1 cellular context compared by ENCODE assay signal in genomic region chr20:1688886-1689538, GRCh38.
TF ChIP-seq lines count a peak whose summit lies in the region.

No MANE protein-coding gene starts in this region.

TF ChIP-seq in GM23338, 12 proteins besides CTCF, POLR2A, EP300 and RAD21:
- TF ChIP-seq NANOG (IDR thresholded peaks at IDR 0.05; ENCODE audit: borderline replicate concordance) (no peak), ZNF462 (CRISPR knock-in tag; IDR thresholded peaks at IDR 0.05) (no peak), STAT1 (IDR thresholded peaks at IDR 0.05; ENCODE audit: unreplicated experiment) (no peak), EZH2 (IDR thresholded peaks at IDR 0.05; ENCODE audit: low read depth, unreplicated experiment) (no peak), CREB1 (CRISPR knock-in tag; IDR thresholded peaks at IDR 0.05; ENCODE audit: low read depth) (no peak), REST (IDR thresholded peaks at IDR 0.05; ENCODE audit: unreplicated experiment) (no peak), ZNF114 (CRISPR knock-in tag; IDR thresholded peaks at IDR 0.05) (no peak), EZH2phosphoT487 (IDR thresholded peaks at IDR 0.05; ENCODE audit: unreplicated experiment) (no peak), JUNB (IDR thresholded peaks at IDR 0.05; ENCODE audit: unreplicated experiment) (no peak), ZNF331 (CRISPR knock-in tag; IDR thresholded peaks at IDR 0.05; ENCODE audit: low read depth) (no peak)
